Comparison of ENCODE assay signal across 1 cellular context in the genomic region with DNA sequence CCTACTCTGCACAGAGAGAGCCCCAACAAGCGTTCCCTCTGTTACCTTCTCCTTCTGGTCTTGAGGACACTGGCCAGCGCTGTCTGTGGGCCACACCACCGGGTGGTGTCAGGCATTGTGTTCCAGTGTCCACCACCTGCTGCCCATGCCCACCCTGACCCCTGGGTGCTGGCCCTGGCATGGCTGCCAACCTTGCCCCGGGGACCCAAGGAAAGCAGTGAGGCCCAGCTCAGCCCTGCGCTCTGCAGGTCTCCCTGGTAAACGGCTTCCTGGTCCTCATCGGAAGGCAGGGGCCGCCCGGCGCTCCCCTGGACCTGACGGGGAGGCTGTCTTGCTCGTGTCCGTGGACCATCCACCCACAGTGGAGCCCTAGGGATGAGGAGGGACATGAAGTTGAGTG.
TF ChIP-seq lines count a peak whose summit lies in the region.

No MANE protein-coding gene starts in this region.

TF ChIP-seq in H1, 55 proteins besides CTCF, POLR2A, EP300 and RAD21 (continued from another document):
- no peak for TF ChIP-seq PHF8 (conservative IDR thresholded peaks at IDR 0.05; ENCODE audit: low read depth, low read length)
- no peak for TF ChIP-seq YY1 (IDR thresholded peaks at IDR 0.05; ENCODE audit: low read depth, low read length)
- TF ChIP-seq MAFK (IDR thresholded peaks at IDR 0.05; ENCODE audit: low read depth, low read length): no peak
- TF ChIP-seq GTF2F1 (IDR thresholded peaks at IDR 0.05; ENCODE audit: borderline replicate concordance, low read depth, low read length): no peak
- TF ChIP-seq BRCA1 (IDR thresholded peaks at IDR 0.05; ENCODE audit: low read depth, low read length): no peak
- TF ChIP-seq BACH1 (IDR thresholded peaks at IDR 0.05; ENCODE audit: low read length): no peak
- no peak for TF ChIP-seq RXRA (IDR thresholded peaks at IDR 0.05; ENCODE audit: insufficient read depth, low read depth, low read length)
- no peak for TF ChIP-seq SUZ12 (IDR thresholded peaks at IDR 0.05; ENCODE audit: low read length)
- TF ChIP-seq, protein P1, sequence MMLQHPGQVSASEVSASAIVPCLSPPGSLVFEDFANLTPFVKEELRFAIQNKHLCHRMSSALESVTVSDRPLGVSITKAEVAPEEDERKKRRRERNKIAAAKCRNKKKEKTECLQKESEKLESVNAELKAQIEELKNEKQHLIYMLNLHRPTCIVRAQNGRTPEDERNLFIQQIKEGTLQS (IDR thresholded peaks at IDR 0.05; ENCODE audit: insufficient read depth, low read depth, low read length): no peak
- no peak for TF ChIP-seq KDM1A (IDR thresholded peaks at IDR 0.05; ENCODE audit: borderline replicate concordance, low read length)
